In genomic region chr22:27670701-27671412, GRCh38 we compare ENCODE assay signal across 7 cellular contexts.
DNase-seq lines count a peak whose midpoint lies in the region; ATAC-seq and TF ChIP-seq lines count a peak whose summit lies in the region.

No MANE protein-coding gene starts in this region.

- DNase-seq in HuH-7 (ENCODE audit: low spot score) = peak; percentile 74
- DNase-seq in left lobe of liver (ENCODE audit: low spot score) = no peak
- peak; percentile 80 for DNase-seq in type B pancreatic cell (ENCODE audit: extremely low spot score, unreplicated experiment)
- no peak for DNase-seq in GM03348 (ENCODE audit: low spot score)

- H3K27me3 Mint-ChIP-seq in brain (peaks cover 6% of the 10 kb centered on the region), type B pancreatic cell (peaks cover 2% of the 10 kb centered on the region)

- peak overlapping the region in 4 of 5 experiments; percentile 41 to 97 (median 84) for H3K27ac Mint-ChIP-seq in brain
- no peak overlapping the region for H3K27ac Mint-ChIP-seq in type B pancreatic cell

- no peak for TF ChIP-seq POLR2A in GM18505 (IDR thresholded peaks at IDR 0.05; ENCODE audit: borderline replicate concordance, extremely low read depth, insufficient read depth, insufficient read length)

- H3K9me3 Mint-ChIP-seq in brain = peaks cover 2 to 8% (median 6%) of the 10 kb centered on the region in 5 experiments
- peaks cover 8% of the 10 kb centered on the region for H3K9me3 Mint-ChIP-seq in type B pancreatic cell

- H3K4me1 Mint-ChIP-seq in brain (peaks cover 68% of the 10 kb centered on the region), type B pancreatic cell (ENCODE audit: unreplicated experiment) (peaks cover 32% of the 10 kb centered on the region)

- ATAC-seq in left lobe of liver (peak; percentile 27), GM18505 (IDR thresholded peaks at IDR 0.05; ENCODE audit: unreplicated experiment) (no peak), HG02623 (IDR thresholded peaks at IDR 0.05; ENCODE audit: unreplicated experiment) (no peak)

- TF ChIP-seq CTCF in brain (conservative IDR thresholded peaks at IDR 0.05) (no peak), type B pancreatic cell (conservative IDR thresholded peaks at IDR 0.05) (no peak)

- peaks cover 8% of the 10 kb centered on the region for H3K36me3 Mint-ChIP-seq in brain
- peaks cover 7% of the 10 kb centered on the region for H3K36me3 Mint-ChIP-seq in type B pancreatic cell

- H3K4me3 Mint-ChIP-seq in brain = no peak overlapping the region
- peak overlapping the region; percentile 44 for H3K4me3 Mint-ChIP-seq in type B pancreatic cell

Comparison
In these comparisons a context has a peak if more than half of its experiments do, and no peak if none do; other contexts are left out.
1. DNase-seq: peak in HuH-7 (single experiment) and type B pancreatic cell (single experiment); none in left lobe of liver (single experiment) and GM03348 (single experiment).